ENCODE assay signal across 8 cellular contexts in genomic region chr3:4983739-4984510, GRCh38. TPM values are rescaled to one million over a fixed set of nuclear protein-coding genes. Genes with fewer than 3 reads are reported as not detected.
DNase-seq lines count a peak whose midpoint lies in the region; ATAC-seq and TF ChIP-seq lines count a peak whose summit lies in the region.

No MANE protein-coding gene starts in this region.

- ATAC-seq in psoas muscle (peak in 2 of 4 donors; percentile 4 to 5), aorta (ENCODE audit: low FRiP score) (no peak)

- TF ChIP-seq CTCF in esophagus muscularis mucosa (IDR thresholded peaks at IDR 0.05) (no peak), psoas muscle (IDR thresholded peaks at IDR 0.05) (no peak)

- no peaks in the 10 kb centered on the region for H3K27me3 ChIP-seq in esophagus muscularis mucosa
- H3K27me3 ChIP-seq in psoas muscle (ENCODE audit: insufficient read depth in 3 of 3, low read length in 2 of 3): no peaks in the 10 kb centered on the region
- no peaks in the 10 kb centered on the region for H3K27me3 ChIP-seq in aorta (ENCODE audit: control insufficient read depth in 1 of 2, insufficient read depth in 2 of 2, low read length in 1 of 2)

- DNase-seq in H4 (ENCODE audit: low spot score) (peak; percentile 78), NAMALWA (ENCODE audit: low spot score) (peak; percentile 46), esophagus muscularis mucosa (ENCODE audit: extremely low spot score) (no peak), psoas muscle (peak; percentile 61 to 74), aorta (peak; percentile 79 to 82), putamen (ENCODE audit: low spot score) (no peak)
- DNase-seq in activated CD8-positive, alpha-beta memory T cell treated with anti-CD3 and anti-CD28 coated beads, Interleukin-2, amount 50 U/mL, for 4 hours: peak; percentile 76

- WGBS in esophagus muscularis mucosa: 26% methylated on average over 12 of the region's 16 CpGs
- WGBS in psoas muscle, 3 donors: 6 to 18% (median 8%) methylated on average over 16 of the region's 16 CpGs
- 26 to 31% methylated on average over 16 of the region's 16 CpGs for WGBS in aorta, 2 donors

- H3K4me3 ChIP-seq in GM08714 (ENCODE audit: low read length) (peak overlapping the region; percentile 67), esophagus muscularis mucosa (peak overlapping the region; percentile 39 to 94 (median 56)), psoas muscle (peak overlapping the region; percentile 99), aorta (ENCODE audit: low read length in 2 of 2) (no peak overlapping the region)

- H3K9me3 ChIP-seq in esophagus muscularis mucosa (no peaks in the 10 kb centered on the region), psoas muscle (no peaks in the 10 kb centered on the region), aorta (ENCODE audit: control insufficient read depth, low read length) (no peaks in the 10 kb centered on the region)

- no peak for TF ChIP-seq EP300 in esophagus muscularis mucosa (IDR thresholded peaks at IDR 0.05)

- H3K4me1 ChIP-seq in esophagus muscularis mucosa (peaks cover 63 to 83% (median 79%) of the 10 kb centered on the region in 4 donors), psoas muscle (peaks cover 40% of the 10 kb centered on the region), aorta (ENCODE audit: control insufficient read depth in 1 of 2, insufficient read depth in 2 of 2, low read length in 2 of 2) (no peaks in the 10 kb centered on the region)

- no peak for TF ChIP-seq POLR2A in esophagus muscularis mucosa (IDR thresholded peaks at IDR 0.05; ENCODE audit: low read depth)

- intact Hi-C loops in esophagus muscularis mucosa (cut with DNase I) (loop anchor here (10.0 kb wide), 1 partner anchor 479 kb away; no protein-coding TSS in a partner anchor), psoas muscle (cut with DNase I) (loop anchor here in 1 of 2 donors (5.0 kb wide), 2 partner anchors 38 to 262 kb away; no protein-coding TSS in a partner anchor), aorta (cut with DNase I) (loop anchor here in 1 of 2 donors (5.0 kb wide), 1 partner anchor 262 kb away; no protein-coding TSS in a partner anchor)

- H3K36me3 ChIP-seq in esophagus muscularis mucosa (peaks cover 0 to 22% (median 11%) of the 10 kb centered on the region in 4 donors), psoas muscle (ENCODE audit: insufficient read depth in 1 of 2, low read depth in 1 of 2) (peaks cover 0 to 44% of the 10 kb centered on the region in 2 donors), aorta (ENCODE audit: control insufficient read depth in 1 of 2, insufficient read depth in 2 of 2, low read length in 1 of 2) (no peaks in the 10 kb centered on the region)

- H3K27ac ChIP-seq in esophagus muscularis mucosa (replicated peaks in 1 of 4) (peak overlapping the region; percentile 95 to 99 (median 97)), psoas muscle (peak overlapping the region; percentile 100), aorta (ENCODE audit: low read depth in 1 of 2, low read length in 2 of 2) (peak overlapping the region; percentile 59 to 84)

RNA-seq across cellular contexts. Expression of gene BHLHE40, which starts 4.7 kb away (rescaled TPM):
- 28.0 and 38.3 TPM in 2 replicates for total RNA-seq in H4 (2014; rRNA removed; shearing (Covaris generic))
- 100 to 1,000 TPM in 1 of 4 donors, 10 to 100 TPM in 2, 1 to 10 TPM in 1; 8.3 to 170 (median 19.4) TPM for total RNA-seq in esophagus muscularis mucosa
- 100 to 1,000 TPM in 1 of 4 donors, 10 to 100 TPM in 3; 22.7 to 143 (median 77.0) TPM for total RNA-seq in psoas muscle
- 10 to 100 TPM; 16.7 to 65.1 (median 33.5) TPM for polyA plus RNA-seq in psoas muscle
- 100 to 1,000 TPM in 1 of 2 donors, 10 to 100 TPM in 1; 90.1 to 181 TPM for total RNA-seq in aorta
- polyA plus RNA-seq in aorta: 10 to 100 TPM; 15.2 to 35.6 TPM

Comparison
In these comparisons a context has a peak if more than half of its experiments do, and no peak if none do; other contexts are left out.
1. H3K4me3 ChIP-seq: peak in GM08714 (single experiment), esophagus muscularis mucosa (4 of 4) and psoas muscle (single experiment); none in aorta (0 of 2).
2. DNase-seq: peak in H4 (single experiment), NAMALWA (single experiment), activated CD8-positive, alpha-beta memory T cell treated with anti-CD3 and anti-CD28 coated beads, Interleukin-2, amount 50 U/mL, for 4 hours (single experiment), psoas muscle (2 of 2) and aorta (2 of 2); none in esophagus muscularis mucosa (single experiment) and putamen (single experiment).
3. Peak in every context shown above with its lines, with median percentiles within 50 percentile points of each other: H3K27ac ChIP-seq.